17 cellular contexts compared by ENCODE assay signal in genomic region chr17:68535903-68536302, GRCh38.
"Had no signal": no experiment of that assay in that cellular context is flagged by ENCODE, and none has a peak within 500 bp of the region (broad histone marks: within the 10 kb centered on the region; RNA-seq: fewer than 3 reads in every experiment).

No MANE protein-coding gene starts in this region.

- ATAC-seq: activated naive CD4-positive, alpha-beta T cell treated with anti-CD3 and anti-CD28 coated beads, Interleukin-2, amount 50 U/mL, for 72 hours; natural killer cell treated with Interleukin-12 subunit alpha and Interleukin-12 subunit beta and Interleukin-15 and Interleukin-18, amount 100 ng/mL, for 72 hours; sciatic nerve; WTC11 had no signal

- H3K27me3 Mint-ChIP-seq: natural killer cell treated with Interleukin-12 subunit alpha and Interleukin-12 subunit beta and Interleukin-15 and Interleukin-18, amount 100 ng/mL, for 72 hours had no signal

- H3K9me3 ChIP-seq: colonic mucosa, esophagus muscularis mucosa, spleen, tibial nerve, vagina had no signal

- DNase-seq: activated CD4-positive, alpha-beta T cell treated with anti-CD3 and anti-CD28 coated beads for 48 hours; activated T-cell treated with anti-CD3 and anti-CD28 coated beads for 4 hours; amniotic stem cell; central memory CD4-positive, alpha-beta T cell; colonic mucosa; hypothalamus; kidney; nucleus accumbens; spleen; T-helper 2 cell had no signal

- H3K4me3 ChIP-seq: colonic mucosa, esophagus muscularis mucosa, spleen, tibial nerve, vagina had no signal

- H3K4me3 Mint-ChIP-seq: natural killer cell treated with Interleukin-12 subunit alpha and Interleukin-12 subunit beta and Interleukin-15 and Interleukin-18, amount 100 ng/mL, for 72 hours; WTC11 had no signal

- H3K9me3 Mint-ChIP-seq: activated naive CD4-positive, alpha-beta T cell treated with anti-CD3 and anti-CD28 coated beads, Interleukin-2, amount 50 U/mL, for 72 hours; natural killer cell treated with Interleukin-12 subunit alpha and Interleukin-12 subunit beta and Interleukin-15 and Interleukin-18, amount 100 ng/mL, for 72 hours; WTC11 had no signal

- H3K4me1 ChIP-seq: colonic mucosa had no signal

- H3K4me1 Mint-ChIP-seq: WTC11 had no signal

- H3K27ac ChIP-seq: colonic mucosa, vagina had no signal

- H3K27me3 ChIP-seq: colonic mucosa, esophagus muscularis mucosa, spleen, tibial nerve, vagina had no signal
